8 cellular contexts compared by ENCODE assay signal in genomic region chr17:21573961-21574610, GRCh38.
A peak's percentile ranks its signal among the peaks of the same experiment; 100 is the strongest.
DNase-seq lines count a peak whose midpoint lies in the region; ATAC-seq and TF ChIP-seq lines count a peak whose summit lies in the region.

No MANE protein-coding gene starts in this region.

- H3K79me1 ChIP-seq in H9 (ENCODE audit: insufficient read depth, low read depth, low read length, poor library complexity, severe bottlenecking) = no peaks in the 10 kb centered on the region

- no peak overlapping the region for H3K23ac ChIP-seq in H9 (ENCODE audit: insufficient read length, low read depth, low read length)

- no peak overlapping the region for H3K4ac ChIP-seq in H9 (ENCODE audit: low read depth, low read length)

- H3K23me2 ChIP-seq in H9 (ENCODE audit: insufficient read length, low read depth, low read length, poor library complexity, severe bottlenecking) = no peaks in the 10 kb centered on the region

- H3K4me3 ChIP-seq in ACC112 (ENCODE audit: low read depth, low read length) (peak overlapping the region; percentile 74), Peyer's patch (peak overlapping the region; percentile 24 to 54 (median 28)), suprapubic skin (peak overlapping the region; percentile 46), H7 (ENCODE audit: insufficient read depth, low read depth, low read length) (no peak overlapping the region)

- TF ChIP-seq POLR2A in Peyer's patch (IDR thresholded peaks at IDR 0.05) (no peak), suprapubic skin (IDR thresholded peaks at IDR 0.05) (no peak)

- H2BK120ac ChIP-seq in H9 (ENCODE audit: low read depth, low read length, poor library complexity, severe bottlenecking) = no peak overlapping the region

- H3K79me2 ChIP-seq in ACC112 (ENCODE audit: control insufficient read depth, insufficient read depth, low read length, unreplicated experiment) (no peaks in the 10 kb centered on the region), H9 (ENCODE audit: insufficient read depth, low read length) (no peaks in the 10 kb centered on the region)

- H3K27ac Mint-ChIP-seq in memory B cell (no peak overlapping the region), H9 (no peak overlapping the region)

- TF ChIP-seq CTCF in Peyer's patch (IDR thresholded peaks at IDR 0.05) (no peak), suprapubic skin (IDR thresholded peaks at IDR 0.05) (no peak), H9 (conservative IDR thresholded peaks at IDR 0.05) (no peak)

- peaks cover 3% of the 10 kb centered on the region for H3K4me1 Mint-ChIP-seq in memory B cell
- no peaks in the 10 kb centered on the region for H3K4me1 Mint-ChIP-seq in H9

- H3K18ac ChIP-seq in H9 (ENCODE audit: insufficient read length, low read depth, low read length) = no peak overlapping the region

- H3K36me3 Mint-ChIP-seq in memory B cell (peaks cover 5% of the 10 kb centered on the region), H9 (ENCODE audit: insufficient read depth in 1 of 3, low read depth in 3 of 3) (peaks cover 8 to 19% (median 8%) of the 10 kb centered on the region in 3 experiments; a peak in 6 of 7 replicates)

- H3K27ac ChIP-seq in ACC112 (ENCODE audit: low read depth, low read length) (no peak overlapping the region), Peyer's patch (peak overlapping the region in 1 of 4 donors; percentile 45), caudate nucleus (ENCODE audit: low read depth, low read length) (no peak overlapping the region), suprapubic skin (no peak overlapping the region), H9 (ENCODE audit: insufficient read length, low read depth, low read length) (no peak overlapping the region)

- H3K27me3 ChIP-seq in ACC112 (ENCODE audit: insufficient read depth, low read length) (no peaks in the 10 kb centered on the region), Peyer's patch (no peaks in the 10 kb centered on the region), suprapubic skin (peaks cover 3% of the 10 kb centered on the region), H9 (ENCODE audit: insufficient read depth, low read length) (no peaks in the 10 kb centered on the region), H7 (ENCODE audit: control insufficient read depth, insufficient read depth, low read length) (no peaks in the 10 kb centered on the region)

- no peak overlapping the region for H4K91ac ChIP-seq in H9 (ENCODE audit: insufficient read length, low read depth, low read length)

- no peak overlapping the region for H2BK15ac ChIP-seq in H9 (ENCODE audit: low read depth, low read length)

- H3K27me3 Mint-ChIP-seq in memory B cell (peaks cover 6% of the 10 kb centered on the region), H9 (ENCODE audit: low read depth) (peaks cover 1% of the 10 kb centered on the region; the same call in 1 of the 2 replicates)

- H2BK5ac ChIP-seq in H9 (ENCODE audit: insufficient read length, low read length) = no peak overlapping the region

- ATAC-seq in memory B cell (ENCODE audit: low read depth) = peak; percentile 79
- ATAC-seq in HG02763 (IDR thresholded peaks at IDR 0.05; ENCODE audit: unreplicated experiment) = no peak

- H3K36me3 ChIP-seq in ACC112 (ENCODE audit: insufficient read depth, low read length) (no peaks in the 10 kb centered on the region), Peyer's patch (no peaks in the 10 kb centered on the region), suprapubic skin (no peaks in the 10 kb centered on the region), H7 (replicated peaks; ENCODE audit: control insufficient read depth, insufficient read depth, low read length) (no peaks in the 10 kb centered on the region)

- H4K5ac ChIP-seq in H9 (ENCODE audit: insufficient read length, low read depth, low read length) = no peak overlapping the region

- no peak overlapping the region for H3T11ph ChIP-seq in H9 (ENCODE audit: low read length)

- TF ChIP-seq EP300 in suprapubic skin (IDR thresholded peaks at IDR 0.05) = no peak

- H2AK5ac ChIP-seq in H9 (ENCODE audit: insufficient read length, low read length) = no peak overlapping the region

- no peaks in the 10 kb centered on the region for H4K20me1 ChIP-seq in H9 (ENCODE audit: control insufficient read depth, insufficient read depth, insufficient read length)

- no peak overlapping the region for H4K8ac ChIP-seq in H9 (replicated peaks; ENCODE audit: insufficient read length, low read depth, low read length)

- H3K4me2 ChIP-seq in H9 (ENCODE audit: insufficient read depth, insufficient read length, low read length) = no peak overlapping the region

- H3K9ac ChIP-seq in H9 (ENCODE audit: extremely low read depth, insufficient read length, low read length) = no peak overlapping the region

- no peak overlapping the region for H3K14ac ChIP-seq in H9 (ENCODE audit: insufficient read depth, low read length)

- no peak overlapping the region for H3K56ac ChIP-seq in H9 (ENCODE audit: insufficient read length, low read depth, low read length)

- H3K4me3 Mint-ChIP-seq in memory B cell (peak overlapping the region; percentile 61), H9 (no peak overlapping the region)

- H3K9me3 Mint-ChIP-seq in memory B cell = peaks cover 2% of the 10 kb centered on the region
- H3K9me3 Mint-ChIP-seq in H9 = peaks cover 77 to 78% of the 10 kb centered on the region in 2 experiments

- H3K9me3 ChIP-seq in Peyer's patch (no peaks in the 10 kb centered on the region), suprapubic skin (no peaks in the 10 kb centered on the region), H9 (ENCODE audit: control insufficient read depth, low read depth, low read length) (peaks cover 42% of the 10 kb centered on the region)

- WGBS in suprapubic skin = 73% methylated on average over 17 of the region's 39 CpGs
- WGBS in H9 (ENCODE audit: extremely low coverage, insufficient read length, low lambda C conversion rate) = no CpG with 5 or more reads among the region's 39 CpGs

- H2AFZ ChIP-seq in ACC112 (ENCODE audit: low read length, unreplicated experiment) = no peak overlapping the region
- H2AFZ ChIP-seq in H9 (ENCODE audit: low read length) = no peak overlapping the region

- H3K4me1 ChIP-seq in ACC112 (ENCODE audit: control insufficient read depth, insufficient read depth, low read length, unreplicated experiment) = peaks cover 3% of the 10 kb centered on the region
- H3K4me1 ChIP-seq in Peyer's patch = no peaks in the 10 kb centered on the region
- H3K4me1 ChIP-seq in suprapubic skin = no peaks in the 10 kb centered on the region
- H3K4me1 ChIP-seq in H9 (ENCODE audit: insufficient read depth, low read length) = no peaks in the 10 kb centered on the region

- DNase-seq in Peyer's patch (peak in 2 of 3 donors; percentile 52 to 62), caudate nucleus (lab: John Stamatoyannopoulos, UW) (peak in 59 of 61 donors; percentile 17 to 89 (median 66)), memory B cell (ENCODE audit: low spot score in 2 of 2) (peak; percentile 20 to 29), suprapubic skin (ENCODE audit: low spot score in 2 of 2) (no peak), H9 (no peak), H7 (no peak)

- H2BK20ac ChIP-seq in H9 (ENCODE audit: low read depth, low read length, poor library complexity, severe bottlenecking) = no peak overlapping the region

- H2BK12ac ChIP-seq in H9 (ENCODE audit: insufficient read length, low read depth, low read length) = no peak overlapping the region

Comparison
In these comparisons a context has a peak if more than half of its experiments do, and no peak if none do; other contexts are left out.
1. DNase-seq: peak in Peyer's patch (2 of 3), caudate nucleus (59 of 61) and memory B cell (2 of 2); none in suprapubic skin (0 of 2), H9 (single experiment) and H7 (single experiment).